ENCODE assay signal across 35 cellular contexts in the genomic region with DNA sequence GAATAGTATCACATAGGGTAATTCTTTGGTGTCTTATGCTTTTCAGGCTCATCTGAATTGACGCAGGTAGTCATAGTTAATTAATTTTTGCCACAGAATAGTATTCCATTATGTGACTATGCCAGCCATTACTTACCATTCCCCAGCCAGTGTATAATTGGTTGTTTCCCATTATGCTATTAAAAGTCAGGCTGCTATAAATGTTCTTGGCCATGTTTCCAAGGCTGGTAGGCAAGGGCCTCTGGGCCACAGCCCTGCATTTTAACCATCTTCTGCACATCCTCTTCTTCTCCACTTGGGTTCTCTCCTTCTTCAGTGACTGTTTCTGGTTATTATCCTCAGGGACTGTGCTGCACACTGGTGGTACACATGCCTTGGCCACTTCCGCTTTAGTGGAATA.
"Had no signal": no experiment of that assay in that cellular context is flagged by ENCODE, and none has a peak within 500 bp of the region (broad histone marks: within the 10 kb centered on the region; RNA-seq: fewer than 3 reads in every experiment).

No MANE protein-coding gene starts in this region.

- FAIRE-seq: astrocyte, RCC 7860 had no signal

- H3K36me3 ChIP-seq: adrenal gland, breast epithelium, SJCRH30 had no signal

- H3K4me1 ChIP-seq: adrenal gland, body of pancreas, breast epithelium had no signal

- H3K27me3 ChIP-seq: adrenal gland, body of pancreas, breast epithelium, SJCRH30 had no signal

- DNase-seq: activated B cell treated with CpG ODN at 0.5 μM for 24 hours; activated CD4-positive, alpha-beta memory T cell treated with anti-CD3 and anti-CD28 coated beads for 36 hours; activated CD4-positive, alpha-beta T cell treated with anti-CD3 and anti-CD28 coated beads for 4 hours; activated CD4-positive, alpha-beta T cell treated with anti-CD3 and anti-CD28 coated beads, Interleukin-2, amount 50 U/mL, for 1 hour; activated CD4-positive, CD25-positive, alpha-beta regulatory T cell treated with anti-CD3 and anti-CD28 coated beads, Interleukin-2, amount 50 U/mL, for 72 hours; activated CD8-positive, alpha-beta memory T cell treated with anti-CD3 and anti-CD28 coated beads, Interleukin-2, amount 50 U/mL, for 4 hours; activated gamma-delta T cell treated with Interleukin-2 at 50 U/mL for 16 hours; activated naive CD4-positive, alpha-beta T cell treated with anti-CD3 and anti-CD28 coated beads for 36 hours; activated T-cell treated with anti-CD3 and anti-CD28 coated beads for 4 hours; activated T-cell treated with anti-CD3 and anti-CD28 coated beads, Interleukin-2, amount 50 U/mL, for 4 hours; adrenal gland; body of pancreas; caudate nucleus; cerebellar nuclear complex; NCI-H1092 treated with DMSO at 0.1 percent for 48 hours; NCI-H1417; NCI-H146; NCI-H187; NCI-H2029 treated with DMSO at 0.1 percent for 48 hours; NCI-H2107; NCI-H2171; NCI-H446; NCI-H510A treated with DMSO at 0.1 percent for 48 hours; NCI-H526 treated with DMSO at 0.1 percent for 48 hours; NCI-H774; NK-92 treated with Interleukin-12 subunit alpha and Interleukin-12 subunit beta, amount 100 ng/mL, for 24 hours; PC-3; SHP77; SJCRH30 had no signal

- ATAC-seq: activated naive CD4-positive, alpha-beta T cell treated with anti-CD3 and anti-CD28 coated beads, Interleukin-2, amount 50 U/mL, for 72 hours; activated T-cell treated with anti-CD3 and anti-CD28 coated beads, Interleukin-2, amount 50 U/mL, for 4 hours; body of pancreas; PC-3 had no signal

- H3K4me3 ChIP-seq: adrenal gland, body of pancreas, breast epithelium, SJCRH30, SK-N-MC had no signal

- H3K9me3 ChIP-seq: adrenal gland, body of pancreas, breast epithelium, SJCRH30 had no signal

- H3K27ac ChIP-seq: adrenal gland, body of pancreas, breast epithelium, RWPE1, SJCRH30, SK-N-MC had no signal
